Comparison of ENCODE assay signal across 8 cellular contexts in genomic region chr14:37595809-37596595, GRCh38. TPM values are rescaled to one million over a fixed set of nuclear protein-coding genes. Genes with fewer than 3 reads are reported as not detected.
DNase-seq lines count a peak whose midpoint lies in the region; ATAC-seq, FAIRE-seq and TF ChIP-seq lines count a peak whose summit lies in the region.

No MANE protein-coding gene starts in this region.

- H3K4me3 ChIP-seq in AG09309 (ENCODE audit: control insufficient read depth, low read depth, low read length), result peak overlapping the region; percentile 34
- peak overlapping the region; percentile 62 for H3K4me3 ChIP-seq in SJCRH30
- H3K4me3 ChIP-seq in GM12878, result no peak overlapping the region
- H3K4me3 ChIP-seq in mesenchymal stem cell (ENCODE audit: insufficient read depth in 1 of 2, low read depth in 1 of 2, low read length in 2 of 2), result peak overlapping the region in 1 of 2 experiments; percentile 57

- DNase-seq in AG09309 (ENCODE audit: low read depth), result no peak
- DNase-seq in NCI-H1092 (lab: John Stamatoyannopoulos, UW), result peak; percentile 97
- DNase-seq in SJCRH30, result peak in 1 of 2 experiments; percentile 33
- DNase-seq in GM12878 (ENCODE audit: low read depth, low spot score), result no peak
- DNase-seq in mesenchymal stem cell, result peak; percentile 70
- peak; percentile 78 for DNase-seq in stimulated activated CD8-positive, alpha-beta memory T cell treated with anti-CD3 and anti-CD28 coated beads, Interleukin-4, amount 100 ng/mL, for 48 hours
- no peak for DNase-seq in epidermal melanocyte (ENCODE audit: insufficient read length, low spot score)

- TF ChIP-seq RAD21 in GM12878 (IDR thresholded peaks at IDR 0.05; ENCODE audit: insufficient read depth, low read depth, low read length), result no peak

- H3K9me3 ChIP-seq in SJCRH30 (replicated peaks), result no peaks in the 10 kb centered on the region
- H3K9me3 ChIP-seq in GM12878 (replicated peaks; ENCODE audit: control insufficient read depth, insufficient read depth, low read length), result no peaks in the 10 kb centered on the region; the same call in 2 of the 3 replicates
- H3K9me3 ChIP-seq in mesenchymal stem cell (ENCODE audit: control insufficient read depth, low read length), result peaks cover 3% of the 10 kb centered on the region

- no TSS peak for BruUV-seq in GM12878 (replicated peaks; lab: Mats Ljungman, UMichigan)

- intact Hi-C loops in GM12878 (cut with micrococcal nuclease; ENCODE audit: unreplicated experiment), result no loop called here

- TF ChIP-seq POLR2A in GM12878 (IDR thresholded peaks at IDR 0.05; ENCODE audit: low read depth, low read length), result no peak

- no peak for TF ChIP-seq EP300 in GM12878 (IDR thresholded peaks at IDR 0.05; ENCODE audit: borderline replicate concordance in 1 of 2, control insufficient read depth in 1 of 2, low read depth in 2 of 2, low read length in 2 of 2)

- H3K14ac ChIP-seq in mesenchymal stem cell (ENCODE audit: low read length in 2 of 2), result no peak overlapping the region

- H4K91ac ChIP-seq in mesenchymal stem cell (ENCODE audit: low read length), result no peak overlapping the region

- no peaks in the 10 kb centered on the region for H3K4me1 ChIP-seq in SJCRH30
- H3K4me1 ChIP-seq in GM12878 (ENCODE audit: control insufficient read depth, insufficient read depth, low read length), result no peaks in the 10 kb centered on the region
- peaks cover 45% of the 10 kb centered on the region for H3K4me1 ChIP-seq in mesenchymal stem cell (ENCODE audit: control insufficient read depth, insufficient read depth, low read depth, low read length)

- H2AK5ac ChIP-seq in mesenchymal stem cell (ENCODE audit: low read length, severe bottlenecking), result no peak overlapping the region

- H2BK120ac ChIP-seq in mesenchymal stem cell (ENCODE audit: low read depth, low read length), result no peak overlapping the region

- no peak overlapping the region for H3K23ac ChIP-seq in mesenchymal stem cell (ENCODE audit: low read length in 2 of 2)

- H3K79me1 ChIP-seq in mesenchymal stem cell (replicated peaks; ENCODE audit: low read length, poor library complexity, severe bottlenecking), result no peaks in the 10 kb centered on the region

- 25% methylated on average over 43 of the region's 44 CpGs for WGBS in GM12878 (ENCODE audit: insufficient coverage, insufficient replicate concordance, low lambda C conversion rate, missing lambda C conversion rate)
- WGBS in mesenchymal stem cell, result 3% methylated on average over 39 of the region's 44 CpGs

- H3K27ac ChIP-seq in SJCRH30 (no peak overlapping the region), GM12878 (ENCODE audit: control insufficient read depth, insufficient read depth) (no peak overlapping the region), mesenchymal stem cell (ENCODE audit: low read length, poor library complexity, severe bottlenecking) (no peak overlapping the region)

- H3K27me3 ChIP-seq in SJCRH30 (no peaks in the 10 kb centered on the region), GM12878 (replicated peaks in 1 of 2; ENCODE audit: control insufficient read depth in 2 of 2, insufficient read depth in 2 of 2, low read length in 1 of 2) (no peaks in the 10 kb centered on the region; a peak in 1 of 4 replicates), mesenchymal stem cell (ENCODE audit: control insufficient read depth in 1 of 2, insufficient read depth in 1 of 2, low read length in 2 of 2) (peaks cover 82 to 83% of the 10 kb centered on the region in 2 experiments)

- TF ChIP-seq CTCF in AG09309 (IDR thresholded peaks at IDR 0.05; ENCODE audit: control insufficient read depth, insufficient read depth, low read depth, low read length, missing control alignments), result no peak
- TF ChIP-seq CTCF in GM12878 (IDR thresholded peaks at IDR 0.05 in 2 of 3, conservative IDR thresholded peaks at IDR 0.05 in 1 of 3; ENCODE audit: control insufficient read depth in 2 of 3, extremely low read depth in 1 of 3, insufficient read depth in 1 of 3, low read depth in 3 of 3, low read length in 3 of 3), result no peak

- no peak overlapping the region for H2BK12ac ChIP-seq in mesenchymal stem cell (ENCODE audit: low read length in 2 of 2)

- no peak overlapping the region for H4K8ac ChIP-seq in mesenchymal stem cell (ENCODE audit: low read length)

- ATAC-seq in GM21576 (IDR thresholded peaks at IDR 0.05; ENCODE audit: unreplicated experiment), result peak; percentile 52
- peak; percentile 34 for ATAC-seq in GM12878

- H3K18ac ChIP-seq in mesenchymal stem cell (ENCODE audit: low read depth in 1 of 2, low read length in 2 of 2), result no peak overlapping the region

- no peak overlapping the region for H3K4ac ChIP-seq in mesenchymal stem cell (ENCODE audit: low read depth in 1 of 2, low read length in 2 of 2)

- no peak overlapping the region for H2BK15ac ChIP-seq in mesenchymal stem cell (ENCODE audit: low read depth, poor library complexity, severe bottlenecking)

- H4K20me1 ChIP-seq in GM12878 (ENCODE audit: control insufficient read depth, insufficient read depth), result no peaks in the 10 kb centered on the region

- H2BK5ac ChIP-seq in mesenchymal stem cell (ENCODE audit: low read depth, low read length, poor library complexity, severe bottlenecking), result no peak overlapping the region

- H3K4me2 ChIP-seq in GM12878 (ENCODE audit: control insufficient read depth, insufficient read depth), result no peak overlapping the region
- peak overlapping the region; percentile 97 for H3K4me2 ChIP-seq in mesenchymal stem cell (ENCODE audit: low read length, poor library complexity, severe bottlenecking)

- no peaks in the 10 kb centered on the region for H3K36me3 ChIP-seq in SJCRH30
- no peaks in the 10 kb centered on the region for H3K36me3 ChIP-seq in GM12878 (ENCODE audit: control insufficient read depth in 2 of 2, insufficient read depth in 2 of 2, low read length in 1 of 2)
- H3K36me3 ChIP-seq in mesenchymal stem cell (ENCODE audit: control insufficient read depth in 1 of 2, insufficient read depth in 2 of 2, low read depth in 1 of 2, low read length in 2 of 2), result peaks cover 0 to 4% of the 10 kb centered on the region in 2 experiments

- no peak overlapping the region for H2AFZ ChIP-seq in GM12878 (ENCODE audit: control insufficient read depth, low read depth, low read length)
- H2AFZ ChIP-seq in mesenchymal stem cell (ENCODE audit: low read depth, low read length), result no peak overlapping the region

- no peak for FAIRE-seq in GM12878 (lab: Jason Lieb, UNC)

- H3K79me2 ChIP-seq in GM12878 (ENCODE audit: control insufficient read depth, insufficient read depth, low read length), result no peaks in the 10 kb centered on the region

- no peak overlapping the region for H3K9ac ChIP-seq in GM12878 (ENCODE audit: control insufficient read depth, insufficient read depth, low read length)
- no peak overlapping the region for H3K9ac ChIP-seq in mesenchymal stem cell (ENCODE audit: low read length)

- SMC1A ChIA-PET in GM12878 (lab: Charles Lee; ENCODE audit: uncharacterized antibody, unreplicated experiment), result no interaction called here

- POLR2A ChIA-PET in GM12878 (lab: Charles Lee), result no interaction called here

- RAD21 ChIA-PET in GM12878 (lab: Charles Lee; ENCODE audit: unreplicated experiment), result no interaction called here

- CTCF ChIA-PET in GM12878 (lab: Yijun Ruan, JAX), result no interaction called here

- in situ Hi-C loops in GM12878 (cut with MboI), result no loop called here

RNA-seq across cellular contexts. Expression of gene TTC6, which starts 0.6 kb away (rescaled TPM):
- 0.06 and 0.08 TPM in 2 replicates for total RNA-seq in SJCRH30 (2014; rRNA removed; shearing (Covaris generic))
- total RNA-seq in GM12878 (2013; cell fraction: nucleolus; rRNA removed), result not detected in 2 replicates
- total RNA-seq in GM12878 (2014; rRNA removed), result not detected in 2 replicates
- not detected in 2 replicates for total RNA-seq in GM12878 (2014; rRNA removed; fragmentation: Illumina TruSeq; extraction: Trizol)
- total RNA-seq in GM12878 (2021), result not detected in 2 replicates
- polyA plus RNA-seq in GM12878 (2011; ENCODE audit: low read depth), result not detected
- not detected in 2 replicates for polyA plus RNA-seq in GM12878 (2011; rRNA removed)
- polyA plus RNA-seq in GM12878 (2011; cell fraction: cytosol; rRNA removed), result not detected in 2 replicates
- not detected in 2 replicates for polyA plus RNA-seq in GM12878 (2011; cell fraction: nucleus; rRNA removed)
- not detected in 2 replicates for polyA plus RNA-seq in GM12878 (2012)
- polyA plus RNA-seq in GM12878 (2014; fragmentation: Illumina TruSeq; extraction: Trizol), result not detected in 2 replicates
- not detected for polyA plus RNA-seq in GM12878 (2014; fragmentation: Nextera tagmentation; extraction: Ambion mirVana)
- not detected in 2 replicates for polyA plus RNA-seq in GM12878 (2014; rRNA removed)
- not detected for polyA plus RNA-seq in GM12878 (2016; fragmentation: Nextera tagmentation; extraction: Ambion mirVana)
- not detected in 2 replicates for polyA minus RNA-seq in GM12878 (2011; rRNA and poly(A)+ RNA removed)
- not detected in 2 replicates for polyA minus RNA-seq in GM12878 (2011; cell fraction: cytosol; rRNA and poly(A)+ RNA removed)
- polyA minus RNA-seq in GM12878 (2011; cell fraction: nucleus; rRNA and poly(A)+ RNA removed), result not detected in 2 replicates
- 0.04 TPM for polyA plus RNA-seq in mesenchymal stem cell (2013, experiment 1 of 2)
- 0.03 TPM for polyA plus RNA-seq in mesenchymal stem cell (2013, experiment 2 of 2)

RNA-seq across cellular contexts. Expression of gene FOXA1, which starts 1.0 kb away (rescaled TPM):
- 1.5 and 2.5 TPM in 2 replicates for total RNA-seq in SJCRH30 (2014; rRNA removed; shearing (Covaris generic))
- not detected in 2 replicates for total RNA-seq in GM12878 (2013; cell fraction: nucleolus; rRNA removed)
- total RNA-seq in GM12878 (2014; rRNA removed) (0.06 TPM in 1 of 2 replicates, not detected in the other), GM12878 (2014; rRNA removed; fragmentation: Illumina TruSeq; extraction: Trizol) (not detected in 2 replicates), GM12878 (2021) (0.18 and 0.61 TPM in 2 replicates)
- not detected for polyA plus RNA-seq in GM12878 (2011; ENCODE audit: low read depth)
- polyA plus RNA-seq in GM12878 (2011; rRNA removed) (not detected in 2 replicates), GM12878 (2014; fragmentation: Illumina TruSeq; extraction: Trizol) (not detected in 2 replicates), GM12878 (2014; fragmentation: Nextera tagmentation; extraction: Ambion mirVana) (not detected), GM12878 (2014; rRNA removed) (0.03 TPM in 2 replicates), GM12878 (2016; fragmentation: Nextera tagmentation; extraction: Ambion mirVana) (not detected)
- not detected in 2 replicates for polyA plus RNA-seq in GM12878 (2011; cell fraction: cytosol; rRNA removed)
- polyA plus RNA-seq in GM12878 (2011; cell fraction: nucleus; rRNA removed), result not detected in 2 replicates
- polyA plus RNA-seq in GM12878 (2012), result 0.04 TPM in 1 of 2 replicates, not detected in the other
- not detected in 2 replicates for polyA minus RNA-seq in GM12878 (2011; rRNA and poly(A)+ RNA removed)
- not detected in 2 replicates for polyA minus RNA-seq in GM12878 (2011; cell fraction: cytosol; rRNA and poly(A)+ RNA removed)
- polyA minus RNA-seq in GM12878 (2011; cell fraction: nucleus; rRNA and poly(A)+ RNA removed), result not detected in 2 replicates
- not detected for polyA plus RNA-seq in mesenchymal stem cell (2013, experiment 1 of 2)
- polyA plus RNA-seq in mesenchymal stem cell (2013, experiment 2 of 2), result not detected

Comparison
In these comparisons a context has a peak if more than half of its experiments do, and no peak if none do; other contexts are left out.
1. DNase-seq: peak in NCI-H1092 (single experiment), mesenchymal stem cell (single experiment) and stimulated activated CD8-positive, alpha-beta memory T cell treated with anti-CD3 and anti-CD28 coated beads, Interleukin-4, amount 100 ng/mL, for 48 hours (single experiment); none in AG09309 (single experiment), GM12878 (single experiment) and epidermal melanocyte (single experiment).